Comparison of ENCODE assay signal across 2 cellular contexts in genomic region chr12:89073659-89074058, GRCh38.
A peak's percentile ranks its signal among the peaks of the same experiment; 100 is the strongest.
TF ChIP-seq lines count a peak whose summit lies in the region.

No MANE protein-coding gene starts in this region.

TF ChIP-seq in IMR-90, 13 proteins besides CTCF, POLR2A, EP300 and RAD21:
- no peak for TF ChIP-seq NFE2L2 (IDR thresholded peaks at IDR 0.05; ENCODE audit: low read depth, low read length)
- no peak for TF ChIP-seq MXI1 (IDR thresholded peaks at IDR 0.05; ENCODE audit: borderline replicate concordance, low read depth, low read length)
- no peak for TF ChIP-seq CEBPB (IDR thresholded peaks at IDR 0.05; ENCODE audit: low read depth, low read length)
- no peak for TF ChIP-seq ELK1 (IDR thresholded peaks at IDR 0.05; ENCODE audit: borderline replicate concordance, low read depth, low read length)
- TF ChIP-seq CHD1 (IDR thresholded peaks at IDR 0.05; ENCODE audit: low read depth, low read length) = no peak
- TF ChIP-seq BHLHE40 (IDR thresholded peaks at IDR 0.05; ENCODE audit: low read depth, low read length) = no peak
- TF ChIP-seq MAFK (IDR thresholded peaks at IDR 0.05; ENCODE audit: low read depth, low read length) = no peak
- no peak for TF ChIP-seq USF2 (IDR thresholded peaks at IDR 0.05; ENCODE audit: low read depth, low read length)
- no peak for TF ChIP-seq RFX5 (IDR thresholded peaks at IDR 0.05; ENCODE audit: low read depth, low read length)
- no peak for TF ChIP-seq SMC3 (IDR thresholded peaks at IDR 0.05; ENCODE audit: low read depth, low read length)

TF ChIP-seq in K562, 482 proteins besides CTCF, POLR2A, EP300 and RAD21:
- no peak for TF ChIP-seq ILK (tag; IDR thresholded peaks at IDR 0.05; ENCODE audit: borderline replicate concordance, low read depth)
- TF ChIP-seq ZBTB40 (IDR thresholded peaks at IDR 0.05) = peak; percentile 76
- TF ChIP-seq ZBTB40 (CRISPR knock-in tag; IDR thresholded peaks at IDR 0.05) = peak; percentile 56; the same call in 1 of the 2 replicates
